14 cellular contexts compared by ENCODE assay signal in genomic region chr15:60065951-60066350, GRCh38.
DNase-seq lines count a peak whose midpoint lies in the region; ATAC-seq and TF ChIP-seq lines count a peak whose summit lies in the region.
"Had no signal": no experiment of that assay in that cellular context is flagged by ENCODE, and none has a peak within 500 bp of the region (broad histone marks: within the 10 kb centered on the region; RNA-seq: fewer than 3 reads in every experiment).

No MANE protein-coding gene starts in this region.

- no peak overlapping the region for H3K4me3 Mint-ChIP-seq in endothelial cell (ENCODE audit: unreplicated experiment)
- H3K4me3 Mint-ChIP-seq: B cell; CD14-positive monocyte; CD8-positive, alpha-beta T cell had no signal

- intact Hi-C loops in left cardiac atrium (cut with DNase I): no loop called here
- intact Hi-C loops in cardiac septum (cut with DNase I): no loop called here

- ATAC-seq in left cardiac atrium: peak; percentile 12 to 40
- ATAC-seq: CD8-positive, alpha-beta T cell had no signal

- peaks cover 6% of the 10 kb centered on the region for H3K9me3 Mint-ChIP-seq in endothelial cell (ENCODE audit: unreplicated experiment)

- peak overlapping the region; percentile 76 for H3K27ac Mint-ChIP-seq in endothelial cell (ENCODE audit: unreplicated experiment)
- H3K27ac Mint-ChIP-seq: B cell; CD8-positive, alpha-beta T cell had no signal

- no peaks in the 10 kb centered on the region for H3K27me3 Mint-ChIP-seq in endothelial cell (ENCODE audit: unreplicated experiment)

- H3K36me3 Mint-ChIP-seq in endothelial cell (ENCODE audit: low read depth, unreplicated experiment): peaks cover 6% of the 10 kb centered on the region
- H3K36me3 Mint-ChIP-seq: CD14-positive monocyte; CD8-positive, alpha-beta T cell had no signal

- no peak for DNase-seq in left cardiac atrium
- no peak for DNase-seq in cardiac septum (ENCODE audit: low spot score)
- peak; percentile 46 for DNase-seq in HCEC 1CT
- DNase-seq in endothelial cell (ENCODE audit: low spot score): no peak
- no peak for DNase-seq in COR-L47 (lab: John Stamatoyannopoulos, UW)
- DNase-seq in iPS-NIHi7 (ENCODE audit: extremely low spot score): no peak
- no peak for DNase-seq in activated naive CD4-positive, alpha-beta T cell (lab: John Stamatoyannopoulos, UW)
- DNase-seq: Caco-2; CD8-positive, alpha-beta T cell; DMS53; GF-D8; IMR-90 had no signal

- H3K4me1 Mint-ChIP-seq in endothelial cell (ENCODE audit: unreplicated experiment): peaks cover 28% of the 10 kb centered on the region
- H3K4me1 Mint-ChIP-seq: B cell, CD14-positive monocyte had no signal

- no peak for TF ChIP-seq CTCF in endothelial cell (IDR thresholded peaks at IDR 0.05; ENCODE audit: unreplicated experiment)
